In genomic region chr6:107819976-107820551, GRCh38 we compare ENCODE assay signal across 8 cellular contexts. TPM values are rescaled to one million over a fixed set of nuclear protein-coding genes. Genes with fewer than 3 reads are reported as not detected.
DNase-seq lines count a peak whose midpoint lies in the region; ATAC-seq and TF ChIP-seq lines count a peak whose summit lies in the region.

No MANE protein-coding gene starts in this region.

- ATAC-seq in HG02588 (IDR thresholded peaks at IDR 0.05; ENCODE audit: unreplicated experiment), result no peak

- no peaks in the 10 kb centered on the region for H3K9me3 Mint-ChIP-seq in activated CD4-positive, alpha-beta memory T cell treated with anti-CD3 and anti-CD28 coated beads, Interleukin-2, amount 10 ng/mL, durations not matched to agents 7 days and 5 days

- no peak for TF ChIP-seq CTCF in MM.1S (IDR thresholded peaks at IDR 0.05; ENCODE audit: low read length)

- POLR2A ChIA-PET in activated CD4-positive, alpha-beta memory T cell treated with anti-CD3 and anti-CD28 coated beads, Interleukin-2, amount 10 ng/mL, durations not matched to agents 7 days and 5 days (lab: Charles Lee), result interaction anchor here (1.2 to 7.6 kb wide), 5 partner anchors 8 to 90 kb away, joined by 3 to 62 read pairs (median 3); no protein-coding TSS in a partner anchor

- no peak overlapping the region for H2AFZ ChIP-seq in MM.1S (ENCODE audit: low read length)

- no peaks in the 10 kb centered on the region for H3K27me3 Mint-ChIP-seq in activated CD4-positive, alpha-beta memory T cell treated with anti-CD3 and anti-CD28 coated beads, Interleukin-2, amount 10 ng/mL, durations not matched to agents 7 days and 5 days

- no peaks in the 10 kb centered on the region for H3F3A ChIP-seq in MM.1S (ENCODE audit: insufficient read depth, low read length)

- H3K9me2 ChIP-seq in MM.1S (replicated peaks; ENCODE audit: insufficient read depth, low read length), result no peaks in the 10 kb centered on the region

- H3K9me3 ChIP-seq in HUES6 (ENCODE audit: control insufficient read depth, insufficient read depth, low read depth, low read length), result no peaks in the 10 kb centered on the region
- no peaks in the 10 kb centered on the region for H3K9me3 ChIP-seq in skeletal muscle satellite cell (replicated peaks; ENCODE audit: low read length)
- no peaks in the 10 kb centered on the region for H3K9me3 ChIP-seq in MM.1S (replicated peaks; ENCODE audit: insufficient read depth, low read length)

- H3K4me1 ChIP-seq in HUES6 (ENCODE audit: control insufficient read depth, insufficient read depth, low read length) (peaks cover 22% of the 10 kb centered on the region), skeletal muscle satellite cell (ENCODE audit: control insufficient read depth, insufficient read depth, low read length) (peaks cover 8% of the 10 kb centered on the region), MM.1S (ENCODE audit: low read length) (peaks cover 10% of the 10 kb centered on the region)

- peak overlapping the region; percentile 73 for H3K4me2 ChIP-seq in skeletal muscle satellite cell (ENCODE audit: low read length)
- no peak overlapping the region for H3K4me2 ChIP-seq in MM.1S (ENCODE audit: low read depth, low read length)

- no peak overlapping the region for H3K9ac ChIP-seq in HUES6 (ENCODE audit: low read length)
- H3K9ac ChIP-seq in skeletal muscle satellite cell (ENCODE audit: low read depth, low read length), result no peak overlapping the region
- no peak overlapping the region for H3K9ac ChIP-seq in MM.1S (ENCODE audit: low read length)

- H3K27ac Mint-ChIP-seq in activated CD4-positive, alpha-beta memory T cell treated with anti-CD3 and anti-CD28 coated beads, Interleukin-2, amount 10 ng/mL, durations not matched to agents 7 days and 5 days, result peak overlapping the region; percentile 80

- H3K27me3 ChIP-seq in HUES6 (ENCODE audit: control insufficient read depth, insufficient read depth, low read length), result no peaks in the 10 kb centered on the region
- peaks cover 53% of the 10 kb centered on the region for H3K27me3 ChIP-seq in skeletal muscle satellite cell (ENCODE audit: control insufficient read depth, insufficient read depth, low read length)
- H3K27me3 ChIP-seq in MM.1S (replicated peaks; ENCODE audit: insufficient read depth, low read length), result peaks cover 28% of the 10 kb centered on the region

- H3K36me3 ChIP-seq in HUES6 (ENCODE audit: control insufficient read depth, insufficient read depth, low read length) (no peaks in the 10 kb centered on the region), skeletal muscle satellite cell (ENCODE audit: insufficient read depth, low read length) (no peaks in the 10 kb centered on the region), MM.1S (replicated peaks; ENCODE audit: insufficient read depth, low read length) (no peaks in the 10 kb centered on the region)

- no peak for TF ChIP-seq POLR2A in erythroblast (IDR thresholded peaks at IDR 0.05; ENCODE audit: low read length)

- peak; percentile 49 for DNase-seq in activated CD4-positive, alpha-beta memory T cell treated with anti-CD3 and anti-CD28 coated beads, Interleukin-2, amount 10 ng/mL, durations not matched to agents 7 days and 5 days
- DNase-seq in foreskin melanocyte (peak; percentile 22), NCI-H2171 treated with DMSO at 0.1 percent for 48 hours (lab: John Stamatoyannopoulos, UW) (no peak), erythroblast (lab: John Stamatoyannopoulos, UW) (no peak), MM.1S (no peak)

- H3K4me3 ChIP-seq in HUES6 (ENCODE audit: low read depth, low read length) (peak overlapping the region; percentile 38; the same call in 1 of the 2 replicates), skeletal muscle satellite cell (ENCODE audit: low read length) (peak overlapping the region; percentile 59), MM.1S (ENCODE audit: low read length) (no peak overlapping the region)

- peaks cover 67% of the 10 kb centered on the region for H3K4me1 Mint-ChIP-seq in activated CD4-positive, alpha-beta memory T cell treated with anti-CD3 and anti-CD28 coated beads, Interleukin-2, amount 10 ng/mL, durations not matched to agents 7 days and 5 days

- peak overlapping the region; percentile 75 for H3K4me3 Mint-ChIP-seq in activated CD4-positive, alpha-beta memory T cell treated with anti-CD3 and anti-CD28 coated beads, Interleukin-2, amount 10 ng/mL, durations not matched to agents 7 days and 5 days

- CTCF ChIA-PET in activated CD4-positive, alpha-beta memory T cell treated with anti-CD3 and anti-CD28 coated beads, Interleukin-2, amount 10 ng/mL, durations not matched to agents 7 days and 5 days (lab: Charles Lee), result interaction anchor here (0.5 to 6.3 kb wide), 3 partner anchors 28 to 107 kb away, joined by 3 to 62 read pairs (median 4); no protein-coding TSS in a partner anchor

- no peak overlapping the region for H3K27ac ChIP-seq in HUES6 (ENCODE audit: low read depth, low read length)
- no peak overlapping the region for H3K27ac ChIP-seq in MM.1S (ENCODE audit: low read length)

- peaks cover 11% of the 10 kb centered on the region for H3K36me3 Mint-ChIP-seq in activated CD4-positive, alpha-beta memory T cell treated with anti-CD3 and anti-CD28 coated beads, Interleukin-2, amount 10 ng/mL, durations not matched to agents 7 days and 5 days (ENCODE audit: low read depth)

- no peaks in the 10 kb centered on the region for H4K20me1 ChIP-seq in MM.1S (ENCODE audit: insufficient read depth, low read length)

- H3K79me2 ChIP-seq in MM.1S (ENCODE audit: low read length), result no peaks in the 10 kb centered on the region

RNA-seq across cellular contexts. Expression of gene SCML4, which starts 4.0 kb away (rescaled TPM):
- total RNA-seq in activated CD4-positive, alpha-beta memory T cell treated with anti-CD3 and anti-CD28 coated beads, Interleukin-2, amount 10 ng/mL, durations not matched to agents 7 days and 5 days, result 10 to 100 TPM; 11.5 to 12.3 TPM
- total RNA-seq in skeletal muscle satellite cell (2012; rRNA removed), result not detected in 2 replicates

Comparison
In these comparisons a context has a peak if more than half of its experiments do, and no peak if none do; other contexts are left out.
1. DNase-seq: peak in activated CD4-positive, alpha-beta memory T cell treated with anti-CD3 and anti-CD28 coated beads, Interleukin-2, amount 10 ng/mL, durations not matched to agents 7 days and 5 days (single experiment) and foreskin melanocyte (single experiment); none in NCI-H2171 treated with DMSO at 0.1 percent for 48 hours (single experiment), erythroblast (0 of 2) and MM.1S (single experiment).